ENCODE assay signal across 8 cellular contexts in genomic region chr5:30401479-30402058, GRCh38.
DNase-seq lines count a peak whose midpoint lies in the region; ATAC-seq and TF ChIP-seq lines count a peak whose summit lies in the region.

No MANE protein-coding gene starts in this region.

- TF ChIP-seq CTCF in DND-41 (IDR thresholded peaks at IDR 0.05; ENCODE audit: borderline replicate concordance, extremely low read depth, low read length, poor library complexity, severe bottlenecking) (peak; percentile 45), WERI-Rb-1 (IDR thresholded peaks at IDR 0.05; ENCODE audit: low read depth, low read length) (peak; percentile 61)

- no peak overlapping the region for H2AFZ ChIP-seq in DND-41 (ENCODE audit: low read depth, low read length)

- DNase-seq in DND-41 (no peak), NAMALWA (ENCODE audit: low spot score) (peak; percentile 37), WERI-Rb-1 (peak; percentile 74), kidney tubule cell (ENCODE audit: low spot score) (peak; percentile 56), amniotic stem cell (lab: John Stamatoyannopoulos, UW) (no peak)
- DNase-seq in activated CD4-positive, alpha-beta T cell treated with anti-CD3 and anti-CD28 coated beads, Interleukin-2, amount 50 U/mL, for 4 hours = no peak

- H3K36me3 ChIP-seq in DND-41 (ENCODE audit: insufficient read depth, low read length) (no peaks in the 10 kb centered on the region), WERI-Rb-1 (no peaks in the 10 kb centered on the region)

- no peak for ATAC-seq in DND-41 (ENCODE audit: insufficient read depth, low read depth)
- ATAC-seq in HG03442 (IDR thresholded peaks at IDR 0.05; ENCODE audit: unreplicated experiment) = no peak
- no peak for ATAC-seq in GM19452 (IDR thresholded peaks at IDR 0.05; ENCODE audit: unreplicated experiment)

- H4K20me1 ChIP-seq in DND-41 (ENCODE audit: insufficient read depth, low read length) = no peaks in the 10 kb centered on the region

- no peaks in the 10 kb centered on the region for H3K4me1 ChIP-seq in DND-41 (ENCODE audit: insufficient read depth, low read length)

- no peaks in the 10 kb centered on the region for H3K79me2 ChIP-seq in DND-41 (ENCODE audit: insufficient read depth, low read length)

- no peak overlapping the region for H3K4me2 ChIP-seq in DND-41 (ENCODE audit: insufficient read depth, low read length)

- no peak overlapping the region for H3K4me3 ChIP-seq in DND-41 (ENCODE audit: low read depth in 1 of 2, low read length in 2 of 2)
- no peak overlapping the region for H3K4me3 ChIP-seq in WERI-Rb-1 (ENCODE audit: low read depth, low read length)

- no peaks in the 10 kb centered on the region for H3K27me3 ChIP-seq in DND-41 (ENCODE audit: insufficient read depth, low read length, poor library complexity)
- H3K27me3 ChIP-seq in WERI-Rb-1 (ENCODE audit: insufficient read depth, low read depth, severe bottlenecking) = no peaks in the 10 kb centered on the region

- H3K27ac ChIP-seq in DND-41 (ENCODE audit: low read length) (no peak overlapping the region), WERI-Rb-1 (no peak overlapping the region)

- H3K9me3 ChIP-seq in DND-41 (ENCODE audit: insufficient read depth, low read length, severe bottlenecking) (no peaks in the 10 kb centered on the region), WERI-Rb-1 (ENCODE audit: severe bottlenecking) (no peaks in the 10 kb centered on the region)

- H3K9ac ChIP-seq in DND-41 (ENCODE audit: low read depth, low read length) = no peak overlapping the region

Comparison
In these comparisons a context has a peak if more than half of its experiments do, and no peak if none do; other contexts are left out.
1. DNase-seq: peak in NAMALWA (single experiment), WERI-Rb-1 (single experiment) and kidney tubule cell (single experiment); none in DND-41 (single experiment), activated CD4-positive, alpha-beta T cell treated with anti-CD3 and anti-CD28 coated beads, Interleukin-2, amount 50 U/mL, for 4 hours (0 of 2) and amniotic stem cell (single experiment).